ENCODE assay signal across 2 cellular contexts in the genomic region with DNA sequence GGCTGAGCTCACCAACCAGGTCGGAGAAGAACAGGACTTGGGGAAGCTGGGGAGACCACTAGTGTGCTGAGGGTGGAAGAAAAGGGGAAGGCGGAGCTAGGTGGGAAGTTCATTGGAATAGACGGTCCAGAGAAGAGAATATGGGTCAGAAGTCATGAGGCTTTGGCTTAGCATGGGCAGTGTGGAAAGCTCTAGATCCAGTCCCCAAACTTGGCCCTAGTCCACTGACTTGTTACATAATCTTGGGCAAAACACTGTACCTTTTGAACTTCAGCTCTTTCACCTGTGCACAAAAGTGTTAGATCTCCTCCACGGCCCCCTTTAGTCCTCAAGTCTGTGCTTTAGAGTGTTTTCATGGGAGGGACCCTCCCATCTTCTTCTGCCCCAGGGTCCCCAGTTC.
A peak's percentile ranks its signal among the peaks of the same experiment; 100 is the strongest.
TF ChIP-seq lines count a peak whose summit lies in the region.

No MANE protein-coding gene starts in this region.

TF ChIP-seq in liver, 16 proteins besides CTCF, POLR2A, EP300 and RAD21:
- TF ChIP-seq HNF4A (conservative IDR thresholded peaks at IDR 0.05) (peak; percentile 68 to 77), RXRA (IDR thresholded peaks at IDR 0.05) (peak; percentile 96 to 97), MAX (IDR thresholded peaks at IDR 0.05) (peak; percentile 69), YY1 (IDR thresholded peaks at IDR 0.05) (peak; percentile 43), TAF1 (conservative IDR thresholded peaks at IDR 0.05) (no peak), HNF4G (IDR thresholded peaks at IDR 0.05) (peak; percentile 12), REST (IDR thresholded peaks at IDR 0.05) (peak; percentile 34), EGR1 (IDR thresholded peaks at IDR 0.05; ENCODE audit: low read depth in 2 of 2) (no peak), GABPA (IDR thresholded peaks at IDR 0.05 in 1 of 2, conservative IDR thresholded peaks at IDR 0.05 in 1 of 2) (no peak), JUND (IDR thresholded peaks at IDR 0.05) (no peak), FOXA2 (IDR thresholded peaks at IDR 0.05) (no peak), FOXA1 (IDR thresholded peaks at IDR 0.05) (no peak), NR2F2 (IDR thresholded peaks at IDR 0.05) (no peak), SP1 (IDR thresholded peaks at IDR 0.05) (peak; percentile 83)
- TF ChIP-seq, protein P1, sequence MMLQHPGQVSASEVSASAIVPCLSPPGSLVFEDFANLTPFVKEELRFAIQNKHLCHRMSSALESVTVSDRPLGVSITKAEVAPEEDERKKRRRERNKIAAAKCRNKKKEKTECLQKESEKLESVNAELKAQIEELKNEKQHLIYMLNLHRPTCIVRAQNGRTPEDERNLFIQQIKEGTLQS (IDR thresholded peaks at IDR 0.05): peak; percentile 14
- TF ChIP-seq, protein P2, sequence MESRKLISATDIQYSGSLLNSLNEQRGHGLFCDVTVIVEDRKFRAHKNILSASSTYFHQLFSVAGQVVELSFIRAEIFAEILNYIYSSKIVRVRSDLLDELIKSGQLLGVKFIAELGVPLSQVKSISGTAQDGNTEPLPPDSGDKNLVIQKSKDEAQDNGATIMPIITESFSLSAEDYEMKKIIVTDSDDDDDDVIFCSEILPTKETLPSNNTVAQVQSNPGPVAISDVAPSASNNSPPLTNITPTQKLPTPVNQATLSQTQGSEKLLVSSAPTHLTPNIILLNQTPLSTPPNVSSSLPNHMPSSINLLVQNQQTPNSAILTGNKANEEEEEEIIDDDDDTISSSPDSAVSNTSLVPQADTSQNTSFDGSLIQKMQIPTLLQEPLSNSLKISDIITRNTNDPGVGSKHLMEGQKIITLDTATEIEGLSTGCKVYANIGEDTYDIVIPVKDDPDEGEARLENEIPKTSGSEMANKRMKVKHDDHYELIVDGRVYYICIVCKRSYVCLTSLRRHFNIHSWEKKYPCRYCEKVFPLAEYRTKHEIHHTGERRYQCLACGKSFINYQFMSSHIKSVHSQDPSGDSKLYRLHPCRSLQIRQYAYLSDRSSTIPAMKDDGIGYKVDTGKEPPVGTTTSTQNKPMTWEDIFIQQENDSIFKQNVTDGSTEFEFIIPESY (IDR thresholded peaks at IDR 0.05): no peak

TF ChIP-seq in HepG2, 621 proteins besides CTCF, POLR2A, EP300 and RAD21:
- TF ChIP-seq KLF11 (CRISPR knock-in tag; IDR thresholded peaks at IDR 0.05): no peak
- TF ChIP-seq, protein P3, sequence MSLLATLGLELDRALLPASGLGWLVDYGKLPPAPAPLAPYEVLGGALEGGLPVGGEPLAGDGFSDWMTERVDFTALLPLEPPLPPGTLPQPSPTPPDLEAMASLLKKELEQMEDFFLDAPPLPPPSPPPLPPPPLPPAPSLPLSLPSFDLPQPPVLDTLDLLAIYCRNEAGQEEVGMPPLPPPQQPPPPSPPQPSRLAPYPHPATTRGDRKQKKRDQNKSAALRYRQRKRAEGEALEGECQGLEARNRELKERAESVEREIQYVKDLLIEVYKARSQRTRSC (CRISPR knock-in tag; IDR thresholded peaks at IDR 0.05; ENCODE audit: low read depth): no peak
- TF ChIP-seq NAIF1 (CRISPR knock-in tag; IDR thresholded peaks at IDR 0.05; ENCODE audit: borderline replicate concordance): no peak
- TF ChIP-seq ZBTB7B (CRISPR knock-in tag; IDR thresholded peaks at IDR 0.05): no peak
- TF ChIP-seq ZSCAN20 (CRISPR knock-in tag; IDR thresholded peaks at IDR 0.05; ENCODE audit: borderline replicate concordance): no peak
- TF ChIP-seq ZNF7 (CRISPR knock-in tag; IDR thresholded peaks at IDR 0.05): no peak
